Comparison of ENCODE assay signal across 1 cellular context in the genomic region with DNA sequence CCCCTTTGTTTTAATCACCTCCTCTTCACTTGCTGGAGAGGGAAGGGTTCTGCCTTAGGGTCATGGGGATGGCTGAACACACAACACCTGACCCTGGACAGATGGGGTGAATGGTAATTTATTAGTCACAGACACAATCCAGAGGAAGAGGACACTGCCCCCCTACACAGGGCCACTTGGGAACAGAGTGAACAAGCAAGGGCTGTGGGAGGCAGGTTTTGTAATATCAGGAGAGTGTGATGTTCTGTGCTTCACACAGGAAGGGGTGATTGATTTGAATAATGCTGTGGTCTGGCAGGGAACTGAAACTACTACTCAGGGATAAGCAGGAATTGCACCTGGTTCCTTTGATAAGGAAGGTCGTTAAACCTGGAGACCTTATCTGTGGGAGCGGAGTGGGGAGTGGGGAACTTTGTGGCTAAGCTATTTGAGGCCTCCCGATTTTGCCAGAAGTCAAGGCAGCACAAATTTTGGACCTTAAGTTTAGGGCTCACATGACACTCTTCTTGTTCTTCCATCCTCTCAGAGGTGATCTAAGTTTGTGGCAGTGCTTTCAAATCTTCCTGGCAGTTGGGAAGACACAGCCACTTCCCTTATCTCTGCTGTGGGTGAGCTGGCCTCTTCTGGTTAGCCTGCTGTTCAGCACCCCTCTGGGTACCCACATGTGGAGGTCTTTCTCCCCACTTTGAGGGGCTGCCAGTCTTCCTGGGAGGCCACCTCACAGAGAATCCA.
A peak's percentile ranks its signal among the peaks of the same experiment; 100 is the strongest.
TF ChIP-seq lines count a peak whose summit lies in the region.

No MANE protein-coding gene starts in this region.

TF ChIP-seq in GM12878, 131 proteins besides CTCF, POLR2A, EP300 and RAD21 (continued from another document):
- TF ChIP-seq, protein P1, sequence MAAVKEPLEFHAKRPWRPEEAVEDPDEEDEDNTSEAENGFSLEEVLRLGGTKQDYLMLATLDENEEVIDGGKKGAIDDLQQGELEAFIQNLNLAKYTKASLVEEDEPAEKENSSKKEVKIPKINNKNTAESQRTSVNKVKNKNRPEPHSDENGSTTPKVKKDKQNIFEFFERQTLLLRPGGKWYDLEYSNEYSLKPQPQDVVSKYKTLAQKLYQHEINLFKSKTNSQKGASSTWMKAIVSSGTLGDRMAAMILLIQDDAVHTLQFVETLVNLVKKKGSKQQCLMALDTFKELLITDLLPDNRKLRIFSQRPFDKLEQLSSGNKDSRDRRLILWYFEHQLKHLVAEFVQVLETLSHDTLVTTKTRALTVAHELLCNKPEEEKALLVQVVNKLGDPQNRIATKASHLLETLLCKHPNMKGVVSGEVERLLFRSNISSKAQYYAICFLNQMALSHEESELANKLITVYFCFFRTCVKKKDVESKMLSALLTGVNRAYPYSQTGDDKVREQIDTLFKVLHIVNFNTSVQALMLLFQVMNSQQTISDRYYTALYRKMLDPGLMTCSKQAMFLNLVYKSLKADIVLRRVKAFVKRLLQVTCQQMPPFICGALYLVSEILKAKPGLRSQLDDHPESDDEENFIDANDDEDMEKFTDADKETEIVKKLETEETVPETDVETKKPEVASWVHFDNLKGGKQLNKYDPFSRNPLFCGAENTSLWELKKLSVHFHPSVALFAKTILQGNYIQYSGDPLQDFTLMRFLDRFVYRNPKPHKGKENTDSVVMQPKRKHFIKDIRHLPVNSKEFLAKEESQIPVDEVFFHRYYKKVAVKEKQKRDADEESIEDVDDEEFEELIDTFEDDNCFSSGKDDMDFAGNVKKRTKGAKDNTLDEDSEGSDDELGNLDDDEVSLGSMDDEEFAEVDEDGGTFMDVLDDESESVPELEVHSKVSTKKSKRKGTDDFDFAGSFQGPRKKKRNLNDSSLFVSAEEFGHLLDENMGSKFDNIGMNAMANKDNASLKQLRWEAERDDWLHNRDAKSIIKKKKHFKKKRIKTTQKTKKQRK (IDR thresholded peaks at IDR 0.05; ENCODE audit: low read depth, low read length) = no peak
- TF ChIP-seq EGR1 (IDR thresholded peaks at IDR 0.05; ENCODE audit: borderline replicate concordance in 1 of 2, low read depth in 2 of 2, low read length in 2 of 2) (no peak), JUNB (IDR thresholded peaks at IDR 0.05) (peak; percentile 42; the same call in 1 of the 2 replicates), BMI1 (IDR thresholded peaks at IDR 0.05; ENCODE audit: borderline replicate concordance) (no peak), CEBPB (IDR thresholded peaks at IDR 0.05; ENCODE audit: borderline replicate concordance in 1 of 2, low read depth in 2 of 2, low read length in 2 of 2) (no peak)
TF ChIP-seq in GM12878: peak in this region for 11.
